14 cellular contexts compared by ENCODE assay signal in genomic region chr20:12838261-12838866, GRCh38.
DNase-seq lines count a peak whose midpoint lies in the region; ATAC-seq, FAIRE-seq and TF ChIP-seq lines count a peak whose summit lies in the region.
"Had no signal": no experiment of that assay in that cellular context is flagged by ENCODE, and none has a peak within 500 bp of the region (broad histone marks: within the 10 kb centered on the region; RNA-seq: fewer than 3 reads in every experiment).

No MANE protein-coding gene starts in this region.

- dilution Hi-C loops in keratinocyte (cut with MboI; ENCODE audit: extremely low pct_ligation_motif_present, low sequenced_read_pairs): no loop called here

- ATAC-seq in upper lobe of left lung (ENCODE audit: low FRiP score in 2 of 2): no peak

- TF ChIP-seq POLR2A in upper lobe of left lung (IDR thresholded peaks at IDR 0.05) (no peak), suprapubic skin (IDR thresholded peaks at IDR 0.05) (no peak)

- H3K9me3 ChIP-seq in DOHH2 (ENCODE audit: control insufficient read depth, insufficient read depth, low read length): no peaks in the 10 kb centered on the region
- H3K9me3 ChIP-seq in SJCRH30 (replicated peaks): no peaks in the 10 kb centered on the region
- no peaks in the 10 kb centered on the region for H3K9me3 ChIP-seq in keratinocyte (ENCODE audit: control insufficient read depth, low read depth, low read length)
- H3K9me3 ChIP-seq in upper lobe of left lung: no peaks in the 10 kb centered on the region
- H3K9me3 ChIP-seq in suprapubic skin: no peaks in the 10 kb centered on the region
- H3K9me3 ChIP-seq: right atrium auricular region had no signal

- no peaks in the 10 kb centered on the region for H3K4me1 ChIP-seq in DOHH2 (ENCODE audit: control insufficient read depth, low read length)
- no peaks in the 10 kb centered on the region for H3K4me1 ChIP-seq in SJCRH30
- no peaks in the 10 kb centered on the region for H3K4me1 ChIP-seq in keratinocyte (ENCODE audit: control insufficient read depth, extremely low read depth, insufficient read depth, low read length)
- no peaks in the 10 kb centered on the region for H3K4me1 ChIP-seq in upper lobe of left lung
- no peaks in the 10 kb centered on the region for H3K4me1 ChIP-seq in suprapubic skin
- H3K4me1 ChIP-seq: right atrium auricular region had no signal

- H3K9ac ChIP-seq in keratinocyte (ENCODE audit: control insufficient read depth, extremely low read depth, insufficient read depth, low read length): no peak overlapping the region

- 83 to 86% methylated on average over 3 of the region's 3 CpGs for WGBS in upper lobe of left lung, 2 donors
- 78% methylated on average over 3 of the region's 3 CpGs for WGBS in suprapubic skin

- no peaks in the 10 kb centered on the region for H3K27me3 ChIP-seq in DOHH2 (ENCODE audit: control insufficient read depth, low read length)
- no peaks in the 10 kb centered on the region for H3K27me3 ChIP-seq in SJCRH30
- H3K27me3 ChIP-seq in keratinocyte (ENCODE audit: control insufficient read depth, extremely low read depth, insufficient read depth, low read length): no peaks in the 10 kb centered on the region
- H3K27me3 ChIP-seq in upper lobe of left lung: no peaks in the 10 kb centered on the region
- H3K27me3 ChIP-seq in suprapubic skin: peaks cover 2% of the 10 kb centered on the region
- H3K27me3 ChIP-seq: right atrium auricular region had no signal

- no peak overlapping the region for H3K4me3 ChIP-seq in DOHH2 (ENCODE audit: low read length)
- no peak overlapping the region for H3K4me3 ChIP-seq in HFF-Myc (replicated peaks; ENCODE audit: low read depth, low read length)
- H3K4me3 ChIP-seq in SJCRH30: no peak overlapping the region
- H3K4me3 ChIP-seq in keratinocyte (ENCODE audit: control insufficient read depth in 2 of 3, extremely low read depth in 1 of 3, insufficient read depth in 2 of 3, low read depth in 1 of 3, low read length in 3 of 3): no peak overlapping the region
- H3K4me3 ChIP-seq in upper lobe of left lung: no peak overlapping the region
- no peak overlapping the region for H3K4me3 ChIP-seq in suprapubic skin
- H3K4me3 ChIP-seq: right atrium auricular region had no signal

- H3K36me3 ChIP-seq in DOHH2 (ENCODE audit: control insufficient read depth, low read length): no peaks in the 10 kb centered on the region
- H3K36me3 ChIP-seq in SJCRH30: no peaks in the 10 kb centered on the region
- H3K36me3 ChIP-seq in keratinocyte (ENCODE audit: control insufficient read depth in 2 of 2, extremely low read depth in 1 of 2, insufficient read depth in 2 of 2, low read length in 2 of 2): no peaks in the 10 kb centered on the region
- no peaks in the 10 kb centered on the region for H3K36me3 ChIP-seq in upper lobe of left lung
- no peaks in the 10 kb centered on the region for H3K36me3 ChIP-seq in suprapubic skin
- H3K36me3 ChIP-seq: right atrium auricular region had no signal

- H4K20me1 ChIP-seq in DOHH2 (ENCODE audit: control insufficient read depth, insufficient read depth, low read depth, low read length) (no peaks in the 10 kb centered on the region), keratinocyte (ENCODE audit: control insufficient read depth, extremely low read depth, insufficient read depth, low read length) (no peaks in the 10 kb centered on the region)

- no peaks in the 10 kb centered on the region for H3F3A ChIP-seq in DOHH2 (ENCODE audit: control insufficient read depth, insufficient read depth)

- H3K9me2 ChIP-seq in DOHH2 (replicated peaks; ENCODE audit: control insufficient read depth, low read length): no peaks in the 10 kb centered on the region; the same call in 1 of the 2 replicates

- H3K4me2 ChIP-seq in DOHH2 (ENCODE audit: low read length) (no peak overlapping the region), keratinocyte (ENCODE audit: control insufficient read depth, extremely low read depth, insufficient read depth, low read depth, low read length) (no peak overlapping the region)

- peak; percentile 67 for TF ChIP-seq CTCF in DOHH2 (IDR thresholded peaks at IDR 0.05; ENCODE audit: low read depth, low read length, poor library complexity, severe bottlenecking)
- peak; percentile 9 for TF ChIP-seq CTCF in HFF-Myc (IDR thresholded peaks at IDR 0.05; ENCODE audit: low read depth, low read length, missing control alignments)
- peak; percentile 33 to 58 (median 35) for TF ChIP-seq CTCF in keratinocyte (optimal IDR thresholded peaks at IDR 0.05 in 1 of 3, IDR thresholded peaks at IDR 0.05 in 1 of 3, conservative IDR thresholded peaks at IDR 0.05 in 1 of 3; ENCODE audit: extremely low read depth in 1 of 3, insufficient read depth in 2 of 3, low read length in 3 of 3)
- no peak for TF ChIP-seq CTCF in upper lobe of left lung (IDR thresholded peaks at IDR 0.05)
- TF ChIP-seq CTCF in suprapubic skin (IDR thresholded peaks at IDR 0.05): no peak

- no peak for FAIRE-seq in keratinocyte (lab: Jason Lieb, UNC)

- H2AFZ ChIP-seq in keratinocyte (ENCODE audit: control insufficient read depth, low read length): no peak overlapping the region

- DNase-seq in HFF-Myc (ENCODE audit: extremely low read depth, low read depth): no peak
- DNase-seq in SJCRH30: peak; percentile 10 to 38
- no peak for DNase-seq in keratinocyte (ENCODE audit: low read depth, low spot score)
- no peak for DNase-seq in upper lobe of left lung
- no peak for DNase-seq in NCI-H1092 treated with DMSO at 0.1 percent for 48 hours (lab: John Stamatoyannopoulos, UW)
- DNase-seq in suprapubic skin (ENCODE audit: low spot score in 2 of 2): no peak
- no peak for DNase-seq in hepatic stellate cell (ENCODE audit: low spot score)
- DNase-seq: activated CD4-positive, alpha-beta T cell treated with anti-CD3 and anti-CD28 coated beads, Interleukin-2, amount 50 U/mL, for 1 hour; activated naive CD4-positive, alpha-beta T cell; islet precursor cell; NCI-H1694 treated with DMSO at 0.1 percent for 48 hours; T-helper 1 cell had no signal

- TF ChIP-seq EP300 in upper lobe of left lung (IDR thresholded peaks at IDR 0.05): no peak
- TF ChIP-seq EP300 in suprapubic skin (IDR thresholded peaks at IDR 0.05): no peak

- H3K79me2 ChIP-seq in DOHH2 (ENCODE audit: control insufficient read depth, low read length) (no peaks in the 10 kb centered on the region), keratinocyte (ENCODE audit: control insufficient read depth, insufficient read depth, low read length) (no peaks in the 10 kb centered on the region)

- H3K9me1 ChIP-seq in keratinocyte (ENCODE audit: control insufficient read depth, extremely low read depth, insufficient read depth, low read length): no peaks in the 10 kb centered on the region

- H3K27ac ChIP-seq in DOHH2 (ENCODE audit: low read depth, low read length) (no peak overlapping the region), SJCRH30 (no peak overlapping the region), keratinocyte (ENCODE audit: control insufficient read depth, insufficient read depth, low read length) (no peak overlapping the region), upper lobe of left lung (no peak overlapping the region), suprapubic skin (no peak overlapping the region)
- H3K27ac ChIP-seq: right atrium auricular region had no signal

Comparison
In these comparisons a context has a peak if more than half of its experiments do, and no peak if none do; other contexts are left out.
1. CTCF ChIP-seq: peak in DOHH2 (single experiment), HFF-Myc (single experiment) and keratinocyte (3 of 3); none in upper lobe of left lung (0 of 6) and suprapubic skin (0 of 2).
2. DNase-seq: peak in SJCRH30 (2 of 2); none in HFF-Myc (single experiment), keratinocyte (single experiment), upper lobe of left lung (0 of 2), NCI-H1092 treated with DMSO at 0.1 percent for 48 hours (single experiment), suprapubic skin (0 of 2) and hepatic stellate cell (single experiment).